In genomic region chr22:45837507-45837906, GRCh38 we compare ENCODE assay signal across 28 cellular contexts.
"Had no signal": no experiment of that assay in that cellular context is flagged by ENCODE, and none has a peak within 500 bp of the region (broad histone marks: within the 10 kb centered on the region; RNA-seq: fewer than 3 reads in every experiment).

No MANE protein-coding gene starts in this region.

- H3K36me3 Mint-ChIP-seq: activated naive CD4-positive, alpha-beta T cell treated with anti-CD3 and anti-CD28 coated beads, Interleukin-2, amount 10 ng/mL, durations not matched to agents 7 days and 5 days; WTC11 had no signal

- ATAC-seq: activated naive CD4-positive, alpha-beta T cell treated with anti-CD3 and anti-CD28 coated beads, Interleukin-2, amount 50 U/mL, for 72 hours; activated T-cell treated with anti-CD3 and anti-CD28 coated beads, Interleukin-2, amount 50 U/mL, for 72 hours; effector memory CD8-positive, alpha-beta T cell; gastroesophageal sphincter; WTC11 had no signal

- H3K9me3 Mint-ChIP-seq: activated CD4-positive, alpha-beta memory T cell treated with anti-CD3 and anti-CD28 coated beads, Interleukin-2, amount 10 ng/mL, durations not matched to agents 7 days and 5 days; activated CD4-positive, alpha-beta T cell treated with anti-CD3 and anti-CD28 coated beads, Interleukin-2, amount 10 ng/mL, durations not matched to agents 7 days and 5 days; activated naive CD4-positive, alpha-beta T cell treated with anti-CD3 and anti-CD28 coated beads, Interleukin-2, amount 10 ng/mL, durations not matched to agents 7 days and 5 days; activated naive CD4-positive, alpha-beta T cell treated with anti-CD3 and anti-CD28 coated beads, Interleukin-2, amount 50 U/mL, for 72 hours; activated naive CD8-positive, alpha-beta T cell treated with anti-CD3 and anti-CD28 coated beads, Interleukin-2, amount 10 ng/mL, durations not matched to agents 7 days and 5 days; activated T-cell treated with anti-CD3 and anti-CD28 coated beads, Interleukin-2, amount 50 U/mL, for 24 hours; activated T-cell treated with anti-CD3 and anti-CD28 coated beads, Interleukin-2, amount 50 U/mL, for 72 hours; effector memory CD8-positive, alpha-beta T cell; WTC11 had no signal

- DNase-seq: activated CD4-positive, alpha-beta memory T cell treated with anti-CD3 and anti-CD28 coated beads, Interleukin-2, amount 10 ng/mL, durations not matched to agents 7 days and 5 days; activated CD4-positive, alpha-beta T cell treated with anti-CD3 and anti-CD28 coated beads for 1 hour; activated CD4-positive, alpha-beta T cell treated with anti-CD3 and anti-CD28 coated beads for 4 hours; activated CD4-positive, alpha-beta T cell treated with anti-CD3 and anti-CD28 coated beads, Interleukin-2, amount 10 ng/mL, durations not matched to agents 7 days and 5 days; activated CD4-positive, alpha-beta T cell treated with anti-CD3 and anti-CD28 coated beads, Interleukin-2, amount 50 U/mL, for 4 hours; activated CD8-positive, alpha-beta memory T cell treated with anti-CD3 and anti-CD28 coated beads, Interleukin-2, amount 50 U/mL, for 48 hours; activated gamma-delta T cell; activated naive CD4-positive, alpha-beta T cell; activated naive CD4-positive, alpha-beta T cell treated with anti-CD3 and anti-CD28 coated beads, Interleukin-2, amount 10 ng/mL, durations not matched to agents 7 days and 5 days; activated naive CD8-positive, alpha-beta T cell treated with anti-CD3 and anti-CD28 coated beads, Interleukin-2, amount 10 ng/mL, durations not matched to agents 7 days and 5 days; activated T-cell treated with anti-CD3 and anti-CD28 coated beads for 4 hours; activated T-cell treated with anti-CD3 and anti-CD28 coated beads, Interleukin-2, amount 50 U/mL, for 24 hours; activated T-cell treated with anti-CD3 and anti-CD28 coated beads, Interleukin-2, amount 50 U/mL, for 72 hours; brain microvascular endothelial cell; caudate nucleus; cortex of kidney; dermis blood vessel endothelial cell; effector CD4-positive, alpha-beta T cell; effector memory CD8-positive, alpha-beta T cell; esophagus squamous epithelium; foreskin melanocyte; T-helper 2 cell had no signal

- H3K27me3 ChIP-seq: ascending aorta, brain microvascular endothelial cell, esophagus squamous epithelium, gastroesophageal sphincter had no signal

- H3K27ac Mint-ChIP-seq: activated CD4-positive, alpha-beta memory T cell treated with anti-CD3 and anti-CD28 coated beads, Interleukin-2, amount 10 ng/mL, durations not matched to agents 7 days and 5 days; activated CD4-positive, alpha-beta T cell treated with anti-CD3 and anti-CD28 coated beads, Interleukin-2, amount 10 ng/mL, durations not matched to agents 7 days and 5 days; activated naive CD4-positive, alpha-beta T cell treated with anti-CD3 and anti-CD28 coated beads, Interleukin-2, amount 10 ng/mL, durations not matched to agents 7 days and 5 days; activated naive CD4-positive, alpha-beta T cell treated with anti-CD3 and anti-CD28 coated beads, Interleukin-2, amount 50 U/mL, for 72 hours; activated naive CD8-positive, alpha-beta T cell treated with anti-CD3 and anti-CD28 coated beads, Interleukin-2, amount 10 ng/mL, durations not matched to agents 7 days and 5 days; activated T-cell treated with anti-CD3 and anti-CD28 coated beads, Interleukin-2, amount 50 U/mL, for 24 hours; activated T-cell treated with anti-CD3 and anti-CD28 coated beads, Interleukin-2, amount 50 U/mL, for 72 hours; effector memory CD8-positive, alpha-beta T cell had no signal

- H3K4me1 Mint-ChIP-seq: activated CD4-positive, alpha-beta memory T cell treated with anti-CD3 and anti-CD28 coated beads, Interleukin-2, amount 10 ng/mL, durations not matched to agents 7 days and 5 days had no signal

- H3K4me3 ChIP-seq: ascending aorta, esophagus squamous epithelium, gastroesophageal sphincter had no signal

- H3K27me3 Mint-ChIP-seq: activated CD4-positive, alpha-beta memory T cell treated with anti-CD3 and anti-CD28 coated beads, Interleukin-2, amount 10 ng/mL, durations not matched to agents 7 days and 5 days; activated CD4-positive, alpha-beta T cell treated with anti-CD3 and anti-CD28 coated beads, Interleukin-2, amount 10 ng/mL, durations not matched to agents 7 days and 5 days; activated naive CD4-positive, alpha-beta T cell treated with anti-CD3 and anti-CD28 coated beads, Interleukin-2, amount 10 ng/mL, durations not matched to agents 7 days and 5 days; activated naive CD8-positive, alpha-beta T cell treated with anti-CD3 and anti-CD28 coated beads, Interleukin-2, amount 10 ng/mL, durations not matched to agents 7 days and 5 days; activated T-cell treated with anti-CD3 and anti-CD28 coated beads, Interleukin-2, amount 50 U/mL, for 24 hours; effector memory CD8-positive, alpha-beta T cell had no signal

- H3K9me3 ChIP-seq: ascending aorta, esophagus squamous epithelium, gastroesophageal sphincter had no signal

- H3K4me3 Mint-ChIP-seq: activated CD4-positive, alpha-beta memory T cell treated with anti-CD3 and anti-CD28 coated beads, Interleukin-2, amount 10 ng/mL, durations not matched to agents 7 days and 5 days; activated CD4-positive, alpha-beta T cell treated with anti-CD3 and anti-CD28 coated beads, Interleukin-2, amount 10 ng/mL, durations not matched to agents 7 days and 5 days; activated naive CD4-positive, alpha-beta T cell treated with anti-CD3 and anti-CD28 coated beads, Interleukin-2, amount 10 ng/mL, durations not matched to agents 7 days and 5 days; activated naive CD8-positive, alpha-beta T cell treated with anti-CD3 and anti-CD28 coated beads, Interleukin-2, amount 10 ng/mL, durations not matched to agents 7 days and 5 days; activated T-cell treated with anti-CD3 and anti-CD28 coated beads, Interleukin-2, amount 50 U/mL, for 24 hours; activated T-cell treated with anti-CD3 and anti-CD28 coated beads, Interleukin-2, amount 50 U/mL, for 72 hours; effector memory CD8-positive, alpha-beta T cell; WTC11 had no signal

- H3K27ac ChIP-seq: ascending aorta, brain microvascular endothelial cell, epithelial cell of prostate, esophagus squamous epithelium, gastroesophageal sphincter, VCaP had no signal

- H3K4me1 ChIP-seq: ascending aorta, gastroesophageal sphincter had no signal

- H3K36me3 ChIP-seq: brain microvascular endothelial cell had no signal
